1 cellular context compared by ENCODE assay signal in the genomic region with DNA sequence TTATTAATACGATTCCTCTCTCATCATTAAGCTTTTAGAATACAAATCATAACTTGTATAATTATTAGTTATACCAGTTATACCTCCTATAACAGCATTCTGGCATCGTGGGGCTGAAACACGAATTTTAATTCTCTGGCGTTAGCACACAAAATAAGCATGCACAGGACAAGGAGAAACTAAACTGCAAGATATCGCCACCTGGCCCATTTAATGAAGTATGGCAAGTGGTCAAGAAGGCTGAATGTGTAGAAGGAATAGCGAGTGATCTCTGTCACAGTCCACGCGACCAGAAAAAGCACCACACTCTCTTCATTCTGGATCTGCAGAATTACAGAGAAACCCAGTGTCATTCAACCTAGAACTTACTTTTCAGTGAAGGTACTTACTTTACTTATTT.
TF ChIP-seq lines count a peak whose summit lies in the region.

No MANE protein-coding gene starts in this region.

TF ChIP-seq in GM23338, 12 proteins besides CTCF, POLR2A, EP300 and RAD21 (continued from another document):
- TF ChIP-seq, protein P1, sequence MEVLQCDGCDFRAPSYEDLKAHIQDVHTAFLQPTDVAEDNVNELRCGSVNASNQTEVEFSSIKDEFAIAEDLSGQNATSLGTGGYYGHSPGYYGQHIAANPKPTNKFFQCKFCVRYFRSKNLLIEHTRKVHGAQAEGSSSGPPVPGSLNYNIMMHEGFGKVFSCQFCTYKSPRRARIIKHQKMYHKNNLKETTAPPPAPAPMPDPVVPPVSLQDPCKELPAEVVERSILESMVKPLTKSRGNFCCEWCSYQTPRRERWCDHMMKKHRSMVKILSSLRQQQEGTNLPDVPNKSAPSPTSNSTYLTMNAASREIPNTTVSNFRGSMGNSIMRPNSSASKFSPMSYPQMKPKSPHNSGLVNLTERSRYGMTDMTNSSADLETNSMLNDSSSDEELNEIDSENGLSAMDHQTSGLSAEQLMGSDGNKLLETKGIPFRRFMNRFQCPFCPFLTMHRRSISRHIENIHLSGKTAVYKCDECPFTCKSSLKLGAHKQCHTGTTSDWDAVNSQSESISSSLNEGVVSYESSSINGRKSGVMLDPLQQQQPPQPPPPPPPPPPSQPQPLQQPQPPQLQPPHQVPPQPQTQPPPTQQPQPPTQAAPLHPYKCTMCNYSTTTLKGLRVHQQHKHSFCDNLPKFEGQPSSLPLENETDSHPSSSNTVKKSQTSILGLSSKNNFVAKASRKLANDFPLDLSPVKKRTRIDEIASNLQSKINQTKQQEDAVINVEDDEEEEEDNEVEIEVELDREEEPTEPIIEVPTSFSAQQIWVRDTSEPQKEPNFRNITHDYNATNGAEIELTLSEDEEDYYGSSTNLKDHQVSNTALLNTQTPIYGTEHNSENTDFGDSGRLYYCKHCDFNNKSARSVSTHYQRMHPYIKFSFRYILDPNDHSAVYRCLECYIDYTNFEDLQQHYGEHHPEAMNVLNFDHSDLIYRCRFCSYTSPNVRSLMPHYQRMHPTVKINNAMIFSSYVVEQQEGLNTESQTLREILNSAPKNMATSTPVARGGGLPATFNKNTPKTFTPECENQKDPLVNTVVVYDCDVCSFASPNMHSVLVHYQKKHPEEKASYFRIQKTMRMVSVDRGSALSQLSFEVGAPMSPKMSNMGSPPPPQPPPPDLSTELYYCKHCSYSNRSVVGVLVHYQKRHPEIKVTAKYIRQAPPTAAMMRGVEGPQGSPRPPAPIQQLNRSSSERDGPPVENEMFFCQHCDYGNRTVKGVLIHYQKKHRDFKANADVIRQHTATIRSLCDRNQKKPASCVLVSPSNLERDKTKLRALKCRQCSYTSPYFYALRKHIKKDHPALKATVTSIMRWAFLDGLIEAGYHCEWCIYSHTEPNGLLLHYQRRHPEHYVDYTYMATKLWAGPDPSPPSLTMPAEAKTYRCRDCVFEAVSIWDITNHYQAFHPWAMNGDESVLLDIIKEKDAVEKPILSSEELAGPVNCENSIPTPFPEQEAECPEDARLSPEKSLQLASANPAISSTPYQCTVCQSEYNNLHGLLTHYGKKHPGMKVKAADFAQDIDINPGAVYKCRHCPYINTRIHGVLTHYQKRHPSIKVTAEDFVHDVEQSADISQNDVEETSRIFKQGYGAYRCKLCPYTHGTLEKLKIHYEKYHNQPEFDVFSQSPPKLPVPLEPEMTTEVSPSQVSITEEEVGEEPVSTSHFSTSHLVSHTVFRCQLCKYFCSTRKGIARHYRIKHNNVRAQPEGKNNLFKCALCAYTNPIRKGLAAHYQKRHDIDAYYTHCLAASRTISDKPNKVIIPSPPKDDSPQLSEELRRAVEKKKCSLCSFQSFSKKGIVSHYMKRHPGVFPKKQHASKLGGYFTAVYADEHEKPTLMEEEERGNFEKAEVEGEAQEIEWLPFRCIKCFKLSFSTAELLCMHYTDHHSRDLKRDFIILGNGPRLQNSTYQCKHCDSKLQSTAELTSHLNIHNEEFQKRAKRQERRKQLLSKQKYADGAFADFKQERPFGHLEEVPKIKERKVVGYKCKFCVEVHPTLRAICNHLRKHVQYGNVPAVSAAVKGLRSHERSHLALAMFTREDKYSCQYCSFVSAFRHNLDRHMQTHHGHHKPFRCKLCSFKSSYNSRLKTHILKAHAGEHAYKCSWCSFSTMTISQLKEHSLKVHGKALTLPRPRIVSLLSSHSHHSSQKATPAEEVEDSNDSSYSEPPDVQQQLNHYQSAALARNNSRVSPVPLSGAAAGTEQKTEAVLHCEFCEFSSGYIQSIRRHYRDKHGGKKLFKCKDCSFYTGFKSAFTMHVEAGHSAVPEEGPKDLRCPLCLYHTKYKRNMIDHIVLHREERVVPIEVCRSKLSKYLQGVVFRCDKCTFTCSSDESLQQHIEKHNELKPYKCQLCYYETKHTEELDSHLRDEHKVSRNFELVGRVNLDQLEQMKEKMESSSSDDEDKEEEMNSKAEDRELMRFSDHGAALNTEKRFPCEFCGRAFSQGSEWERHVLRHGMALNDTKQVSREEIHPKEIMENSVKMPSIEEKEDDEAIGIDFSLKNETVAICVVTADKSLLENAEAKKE (CRISPR knock-in tag; IDR thresholded peaks at IDR 0.05) = no peak
- TF ChIP-seq EZH2 (IDR thresholded peaks at IDR 0.05; ENCODE audit: low read depth, unreplicated experiment) = no peak
- no peak for TF ChIP-seq JUNB (IDR thresholded peaks at IDR 0.05; ENCODE audit: unreplicated experiment)
